ENCODE assay signal across 9 cellular contexts in genomic region chr9:34374905-34375552, GRCh38. TPM values are rescaled to one million over a fixed set of nuclear protein-coding genes. Genes with fewer than 3 reads are reported as not detected.
DNase-seq lines count a peak whose midpoint lies in the region; ATAC-seq and TF ChIP-seq lines count a peak whose summit lies in the region.
"Had no signal": no experiment of that assay in that cellular context is flagged by ENCODE, and none has a peak within 500 bp of the region (broad histone marks: within the 10 kb centered on the region; RNA-seq: fewer than 3 reads in every experiment).

No MANE protein-coding gene starts in this region.

- no peak for TF ChIP-seq CTCF in RWPE2 (IDR thresholded peaks at IDR 0.05; ENCODE audit: poor library complexity, severe bottlenecking)

- no peaks in the 10 kb centered on the region for H3K27me3 Mint-ChIP-seq in T-helper 2 cell treated with Interferon-gamma antibody and Interleukin-4, amounts not matched to agents 5 μg/mL and 100 μg/mL, for 36 hours (ENCODE audit: low read depth)

- peaks cover 2% of the 10 kb centered on the region for H3K36me3 Mint-ChIP-seq in T-helper 2 cell treated with Interferon-gamma antibody and Interleukin-4, amounts not matched to agents 5 μg/mL and 100 μg/mL, for 36 hours (ENCODE audit: low read depth)

- H3K4me3 ChIP-seq in RWPE2 (ENCODE audit: severe bottlenecking), result no peak overlapping the region
- peak overlapping the region; percentile 1 for H3K4me3 ChIP-seq in iPS-15b (ENCODE audit: low read depth, low read length)
- peak overlapping the region in 1 of 2 donors; percentile 91 for H3K4me3 ChIP-seq in stomach smooth muscle (ENCODE audit: low read length in 2 of 2)

- H3K9ac ChIP-seq in iPS-15b (ENCODE audit: low read depth, low read length) (no peak overlapping the region), stomach smooth muscle (ENCODE audit: low read length in 2 of 2) (peak overlapping the region in 1 of 2 donors; percentile 42)

- peak overlapping the region; percentile 43 for H3K27ac ChIP-seq in RWPE2 (ENCODE audit: poor library complexity, severe bottlenecking)
- peak overlapping the region; percentile 88 for H3K27ac ChIP-seq in stomach smooth muscle (ENCODE audit: low read length)

- intact Hi-C loops in Right ventricle myocardium superior (cut with DNase I), result loop anchor here (10.0 kb wide), 1 partner anchor 250 kb away; the partner anchor contains the start of gene DCAF12

- no peaks in the 10 kb centered on the region for H3K27me3 ChIP-seq in RWPE2 (ENCODE audit: insufficient read depth, poor library complexity, severe bottlenecking)
- peaks cover 20% of the 10 kb centered on the region for H3K27me3 ChIP-seq in iPS-15b (ENCODE audit: control insufficient read depth, insufficient read depth, low read length)
- no peaks in the 10 kb centered on the region for H3K27me3 ChIP-seq in stomach smooth muscle (ENCODE audit: control insufficient read depth in 1 of 2, insufficient read depth in 2 of 2, low read length in 2 of 2)

- ATAC-seq in RWPE2 (ENCODE audit: low read depth) (no peak), Right ventricle myocardium superior (ENCODE audit: poor library complexity) (no peak), GM21737 (IDR thresholded peaks at IDR 0.05; ENCODE audit: unreplicated experiment) (no peak)

- H3K4me1 ChIP-seq in RWPE2 (ENCODE audit: insufficient read depth, poor library complexity, severe bottlenecking) (peaks cover 9% of the 10 kb centered on the region), iPS-15b (ENCODE audit: control insufficient read depth, insufficient read depth, low read length) (peaks cover 15% of the 10 kb centered on the region), stomach smooth muscle (ENCODE audit: control insufficient read depth, insufficient read depth, low read length) (peaks cover 48% of the 10 kb centered on the region)

- H3K4me1 Mint-ChIP-seq in T-helper 2 cell treated with Interferon-gamma antibody and Interleukin-4, amounts not matched to agents 5 μg/mL and 100 μg/mL, for 36 hours (ENCODE audit: low read depth), result peaks cover 21% of the 10 kb centered on the region

- H3K27ac Mint-ChIP-seq in T-helper 2 cell treated with Interferon-gamma antibody and Interleukin-4, amounts not matched to agents 5 μg/mL and 100 μg/mL, for 36 hours, result no peak overlapping the region

- peak overlapping the region; percentile 90 for H3K4me3 Mint-ChIP-seq in T-helper 2 cell treated with Interferon-gamma antibody and Interleukin-4, amounts not matched to agents 5 μg/mL and 100 μg/mL, for 36 hours

- H3K36me3 ChIP-seq in RWPE2 (ENCODE audit: low read depth) (peaks cover 9% of the 10 kb centered on the region), iPS-15b (ENCODE audit: control insufficient read depth, insufficient read depth, low read length) (peaks cover 7% of the 10 kb centered on the region), stomach smooth muscle (ENCODE audit: control insufficient read depth in 2 of 2, insufficient read depth in 2 of 2, low read length in 2 of 2) (peaks cover 11 to 19% of the 10 kb centered on the region in 2 donors)

- no peaks in the 10 kb centered on the region for H3K9me3 Mint-ChIP-seq in T-helper 2 cell treated with Interferon-gamma antibody and Interleukin-4, amounts not matched to agents 5 μg/mL and 100 μg/mL, for 36 hours

- H3K9me3 ChIP-seq in RWPE2 (ENCODE audit: severe bottlenecking), result no peaks in the 10 kb centered on the region
- H3K9me3 ChIP-seq in iPS-15b (ENCODE audit: control insufficient read depth, insufficient read depth, low read length), result no peaks in the 10 kb centered on the region
- H3K9me3 ChIP-seq in stomach smooth muscle (ENCODE audit: control insufficient read depth in 2 of 2, low read length in 2 of 2), result no peaks in the 10 kb centered on the region

- DNase-seq in T-helper 2 cell treated with Interferon-gamma antibody and Interleukin-4, amounts not matched to agents 5 μg/mL and 100 μg/mL, for 36 hours (ENCODE audit: low spot score), result no peak
- DNase-seq in T-helper 2 cell (no peak), RWPE2 (ENCODE audit: low spot score) (no peak), A172 (ENCODE audit: low spot score) (no peak), Right ventricle myocardium superior (no peak)
- DNase-seq: NCI-H1930 had no signal

RNA-seq across cellular contexts. Expression of gene MYORG, which starts 1.7 kb away (rescaled TPM):
- total RNA-seq in A172 (2014; rRNA removed; shearing (Covaris generic)), result 3.5 and 4.6 TPM in 2 replicates
- total RNA-seq in Right ventricle myocardium superior, result 8.1 TPM

RNA-seq across cellular contexts. Expression of gene NUDT2, which starts 45.7 kb away (rescaled TPM):
- 52.1 and 67.4 TPM in 2 replicates for total RNA-seq in A172 (2014; rRNA removed; shearing (Covaris generic))
- 17.7 TPM for total RNA-seq in Right ventricle myocardium superior

RNA-seq across cellular contexts. Expression of gene KIF24, which starts 46.0 kb away (rescaled TPM):
- total RNA-seq in A172 (2014; rRNA removed; shearing (Covaris generic)), result 9.0 and 11.5 TPM in 2 replicates
- total RNA-seq in Right ventricle myocardium superior, result 0.56 TPM
